In the genomic region with DNA sequence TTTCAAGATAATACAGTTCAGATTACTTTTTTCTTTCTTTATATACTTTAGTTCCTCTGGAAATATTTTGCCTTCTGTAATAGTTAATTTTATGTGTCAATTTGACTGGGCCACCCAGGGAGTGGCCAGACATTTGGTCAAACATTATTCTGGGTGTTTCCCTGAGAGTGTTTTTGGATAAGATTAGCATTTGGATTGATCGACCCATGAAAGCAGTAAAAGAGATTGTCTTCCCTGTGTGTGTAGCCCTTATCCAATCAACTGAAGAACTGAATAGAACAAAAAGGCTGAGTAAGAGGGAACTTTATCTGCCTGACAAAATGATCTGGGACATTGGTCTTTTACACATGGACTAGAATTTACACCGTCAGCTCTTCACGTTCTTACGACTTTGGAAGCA, we compare ENCODE assay signal across 26 cellular contexts.
"Had no signal": no experiment of that assay in that cellular context is flagged by ENCODE, and none has a peak within 500 bp of the region (broad histone marks: within the 10 kb centered on the region; RNA-seq: fewer than 3 reads in every experiment).

No MANE protein-coding gene starts in this region.

- H3K4me1 Mint-ChIP-seq: naive thymus-derived CD4-positive, alpha-beta T cell; natural killer cell; nephron; stimulated activated effector memory CD8-positive, alpha-beta T cell treated with anti-CD3 and anti-CD28 coated beads, Interleukin-12 subunit alpha, Interleukin-12 subunit beta, amount 100 ng/mL, for 72 hours; stimulated activated naive B cell treated with anti-CD40 and anti-IgM and Interleukin-4, amounts not matched to agents 10 μg/mL and 1 μg/mL and 100 μg/mL, for 72 hours had no signal

- DNase-seq: naive thymus-derived CD4-positive, alpha-beta T cell; natural killer cell; occipital lobe; ovary; psoas muscle; right cardiac atrium; right lobe of liver; sigmoid colon; small intestine; stimulated activated CD4-positive, alpha-beta T cell treated with anti-CD3 and anti-CD28 coated beads, Interleukin-15, amount 100 ng/mL, for 24 hours; stimulated activated CD4-positive, alpha-beta T cell treated with anti-CD3 and anti-CD28 coated beads, Interleukin-2, amount 100 ng/mL, for 24 hours; stimulated activated CD4-positive, alpha-beta T cell treated with anti-CD3 and anti-CD28 coated beads, Interleukin-2, amount 100 ng/mL, for 48 hours; stimulated activated CD4-positive, alpha-beta T cell treated with anti-CD3 and anti-CD28 coated beads, Interleukin-4, amount 100 ng/mL, for 24 hours; stimulated activated naive B cell treated with anti-CD40 and anti-IgM and Interleukin-4, amounts not matched to agents 10 μg/mL and 1 μg/mL and 100 μg/mL, for 72 hours; stimulated activated naive CD4-positive, alpha-beta T cell treated with Interleukin-2 at 50 U/mL for 16 hours; stomach; thyroid gland; upper lobe of right lung; uterus had no signal

- H3K9me3 ChIP-seq: ovary, psoas muscle, right lobe of liver, sigmoid colon, stomach, thoracic aorta, thyroid gland, tibial nerve, upper lobe of right lung, uterus had no signal

- H3K36me3 Mint-ChIP-seq: naive thymus-derived CD4-positive, alpha-beta T cell; natural killer cell; neural progenitor cell; stimulated activated effector memory CD8-positive, alpha-beta T cell treated with anti-CD3 and anti-CD28 coated beads, Interleukin-12 subunit alpha, Interleukin-12 subunit beta, amount 100 ng/mL, for 72 hours; stimulated activated naive B cell treated with anti-CD40 and anti-IgM and Interleukin-4, amounts not matched to agents 10 μg/mL and 1 μg/mL and 100 μg/mL, for 72 hours; type B pancreatic cell had no signal

- H3K36me3 ChIP-seq: neural progenitor cell, ovary, right lobe of liver, sigmoid colon, stomach, thoracic aorta, thyroid gland, tibial nerve, upper lobe of right lung, uterus had no signal

- H3K9ac ChIP-seq: neural progenitor cell had no signal

- H3K27ac Mint-ChIP-seq: naive thymus-derived CD4-positive, alpha-beta T cell; natural killer cell; nephron; neural progenitor cell; stimulated activated effector memory CD8-positive, alpha-beta T cell treated with anti-CD3 and anti-CD28 coated beads, Interleukin-12 subunit alpha, Interleukin-12 subunit beta, amount 100 ng/mL, for 72 hours; stimulated activated naive B cell treated with anti-CD40 and anti-IgM and Interleukin-4, amounts not matched to agents 10 μg/mL and 1 μg/mL and 100 μg/mL, for 72 hours; stimulated activated naive CD8-positive, alpha-beta T cell treated with anti-CD3 and anti-CD28 coated beads, Interleukin-15, Interleukin-2, amounts not matched to agents 100 ng/mL and 50 ng/mL, for 24 hours; type B pancreatic cell had no signal

- H3K4me3 Mint-ChIP-seq: naive thymus-derived CD4-positive, alpha-beta T cell; natural killer cell; nephron; neural progenitor cell; stimulated activated effector memory CD8-positive, alpha-beta T cell treated with anti-CD3 and anti-CD28 coated beads, Interleukin-12 subunit alpha, Interleukin-12 subunit beta, amount 100 ng/mL, for 72 hours; stimulated activated naive B cell treated with anti-CD40 and anti-IgM and Interleukin-4, amounts not matched to agents 10 μg/mL and 1 μg/mL and 100 μg/mL, for 72 hours; stimulated activated naive CD8-positive, alpha-beta T cell treated with anti-CD3 and anti-CD28 coated beads, Interleukin-15, Interleukin-2, amounts not matched to agents 100 ng/mL and 50 ng/mL, for 24 hours; type B pancreatic cell had no signal

- H3K4me3 ChIP-seq: neural progenitor cell, ovary, psoas muscle, right lobe of liver, sigmoid colon, stomach, thoracic aorta, thyroid gland, tibial nerve, upper lobe of right lung, uterus had no signal

- H2AFZ ChIP-seq: neural progenitor cell had no signal

- H3K4me2 ChIP-seq: neural progenitor cell had no signal

- ATAC-seq: naive thymus-derived CD4-positive, alpha-beta T cell; natural killer cell; psoas muscle; right lobe of liver; stimulated activated effector memory CD8-positive, alpha-beta T cell treated with anti-CD3 and anti-CD28 coated beads, Interleukin-12 subunit alpha, Interleukin-12 subunit beta, amount 100 ng/mL, for 72 hours; stimulated activated naive B cell treated with anti-CD40 and anti-IgM and Interleukin-4, amounts not matched to agents 10 μg/mL and 1 μg/mL and 100 μg/mL, for 72 hours; upper lobe of right lung had no signal

- H3K27me3 Mint-ChIP-seq: naive thymus-derived CD4-positive, alpha-beta T cell; stimulated activated naive B cell treated with anti-CD40 and anti-IgM and Interleukin-4, amounts not matched to agents 10 μg/mL and 1 μg/mL and 100 μg/mL, for 72 hours; stimulated activated naive CD8-positive, alpha-beta T cell treated with anti-CD3 and anti-CD28 coated beads, Interleukin-15, Interleukin-2, amounts not matched to agents 100 ng/mL and 50 ng/mL, for 24 hours; type B pancreatic cell had no signal

- H3K27ac ChIP-seq: neural progenitor cell, ovary, psoas muscle, right lobe of liver, sigmoid colon, stomach, thoracic aorta, thyroid gland, tibial nerve, upper lobe of right lung, uterus had no signal

- H3K27me3 ChIP-seq: neural progenitor cell, ovary, right lobe of liver, sigmoid colon, stomach, thyroid gland, tibial nerve, upper lobe of right lung, uterus had no signal

- H3K9me3 Mint-ChIP-seq: nephron, neural progenitor cell, type B pancreatic cell had no signal

- H3K4me1 ChIP-seq: psoas muscle, right lobe of liver, sigmoid colon, stomach, thyroid gland, tibial nerve, upper lobe of right lung, uterus had no signal
